Comparison of ENCODE assay signal across 18 cellular contexts in the genomic region with DNA sequence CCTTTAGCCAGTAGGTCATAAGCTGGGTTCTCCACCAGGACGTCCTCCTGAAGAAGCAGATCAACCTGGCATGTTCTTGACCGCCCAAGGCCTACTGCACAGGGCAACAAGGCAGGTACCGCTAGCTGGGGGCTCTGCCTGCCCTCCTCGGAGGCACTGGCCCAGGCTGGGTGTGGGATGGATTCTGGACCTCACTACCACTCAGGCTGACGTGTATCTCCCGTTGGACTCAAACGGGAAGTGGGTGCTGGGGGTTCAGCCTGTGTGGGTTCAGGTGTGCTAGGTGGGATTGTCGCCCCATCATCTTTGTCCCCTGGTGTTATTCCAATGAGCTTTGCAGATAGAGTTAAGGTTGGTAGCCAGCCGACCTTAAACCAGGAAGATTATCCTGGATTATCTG.
"Had no signal": no experiment of that assay in that cellular context is flagged by ENCODE, and none has a peak within 500 bp of the region (broad histone marks: within the 10 kb centered on the region; RNA-seq: fewer than 3 reads in every experiment).

No MANE protein-coding gene starts in this region.

- H3K9me3 ChIP-seq: left ventricle myocardium inferior, lower lobe of right lung, psoas muscle, right lobe of liver, thyroid gland, upper lobe of left lung had no signal

- H3K4me3 ChIP-seq: coronary artery, left ventricle myocardium inferior, lower lobe of right lung, psoas muscle, right lobe of liver, thyroid gland, upper lobe of left lung had no signal

- H3K27me3 ChIP-seq: foreskin keratinocyte, right lobe of liver, thyroid gland, upper lobe of left lung had no signal

- H2AFZ ChIP-seq: parathyroid adenoma had no signal

- H3K27ac ChIP-seq: coronary artery, foreskin keratinocyte, left ventricle myocardium inferior, lower lobe of right lung, parathyroid adenoma, psoas muscle, right lobe of liver, thyroid gland, upper lobe of left lung had no signal

- H3K36me3 ChIP-seq: lower lobe of right lung, thyroid gland, upper lobe of left lung had no signal

- H3K4me1 ChIP-seq: foreskin keratinocyte, left ventricle myocardium inferior, lower lobe of right lung, parathyroid adenoma, psoas muscle, right lobe of liver, thyroid gland, upper lobe of left lung had no signal

- H3K9ac ChIP-seq: parathyroid adenoma had no signal

- DNase-seq: effector CD4-positive, alpha-beta T cell; endodermal cell; erythroblast; foreskin keratinocyte; immature natural killer cell; left ventricle myocardium inferior; lower lobe of right lung; midbrain; retina; stimulated activated CD4-positive, alpha-beta T cell treated with anti-CD3 and anti-CD28 coated beads, Interleukin-2, amount 100 ng/mL, for 24 hours; stimulated activated CD4-positive, alpha-beta T cell treated with anti-CD3 and anti-CD28 coated beads, Interleukin-4, amount 100 ng/mL, for 4 hours; stimulated activated naive CD4-positive, alpha-beta T cell; thyroid gland had no signal
